1 cellular context compared by ENCODE assay signal in genomic region chr17:67656494-67657203, GRCh38.
TF ChIP-seq lines count a peak whose summit lies in the region.

No MANE protein-coding gene starts in this region.

TF ChIP-seq in GM12878, 131 proteins besides CTCF, POLR2A, EP300 and RAD21 (continued from another document and continues in another):
- TF ChIP-seq MTA3 (IDR thresholded peaks at IDR 0.05; ENCODE audit: borderline replicate concordance, low read length) (peak; percentile 53; the same call in 1 of the 2 replicates), HDGF (IDR thresholded peaks at IDR 0.05) (peak; percentile 23; the same call in 1 of the 2 replicates), SPI1 (IDR thresholded peaks at IDR 0.05; ENCODE audit: borderline replicate concordance, insufficient read depth, low read depth, low read length) (0 out of 2 replicates have a peak, but pooled peaks have one; percentile 12), NR2F1 (conservative IDR thresholded peaks at IDR 0.05) (peak; percentile 95), RBBP5 (conservative IDR thresholded peaks at IDR 0.05) (no peak), BMI1 (IDR thresholded peaks at IDR 0.05; ENCODE audit: borderline replicate concordance) (peak; percentile 60; the same call in 1 of the 2 replicates), CEBPB (IDR thresholded peaks at IDR 0.05; ENCODE audit: borderline replicate concordance in 1 of 2, low read depth in 2 of 2, low read length in 2 of 2) (0 out of 4 replicates have a peak, but pooled peaks of 1 of the 2 experiments have one; percentile 23), SRF (IDR thresholded peaks at IDR 0.05; ENCODE audit: low read depth in 2 of 2, low read length in 2 of 2) (no peak), NFYA (IDR thresholded peaks at IDR 0.05; ENCODE audit: borderline replicate concordance, low read depth, low read length) (no peak), NRF1 (conservative IDR thresholded peaks at IDR 0.05; ENCODE audit: low read depth, low read length) (no peak), JUND (IDR thresholded peaks at IDR 0.05; ENCODE audit: low read depth, low read length) (no peak), HDAC6 (IDR thresholded peaks at IDR 0.05; ENCODE audit: unreplicated experiment) (no peak), IKZF1 (conservative IDR thresholded peaks at IDR 0.05) (peak; percentile 70), TCF12 (IDR thresholded peaks at IDR 0.05; ENCODE audit: low read depth, low read length) (0 out of 2 replicates have a peak, but pooled peaks have one; percentile 34), SUZ12 (IDR thresholded peaks at IDR 0.05; ENCODE audit: unreplicated experiment) (no peak), POU2F2 (IDR thresholded peaks at IDR 0.05; ENCODE audit: borderline replicate concordance, low read depth, low read length) (peak; percentile 56; the same call in 1 of the 3 replicates), SUPT20H (IDR thresholded peaks at IDR 0.05; ENCODE audit: borderline replicate concordance, control insufficient read depth, low read depth, low read length) (no peak), ZNF217 (IDR thresholded peaks at IDR 0.05) (no peak), CBFB (IDR thresholded peaks at IDR 0.05; ENCODE audit: low read depth) (peak; percentile 34; the same call in 1 of the 2 replicates), SIN3A (IDR thresholded peaks at IDR 0.05; ENCODE audit: low read depth, low read length) (no peak), CHD4 (IDR thresholded peaks at IDR 0.05) (peak; percentile 34; the same call in 1 of the 2 replicates), ZNF622 (IDR thresholded peaks at IDR 0.05) (no peak), CHD2 (IDR thresholded peaks at IDR 0.05; ENCODE audit: borderline replicate concordance, low read depth, low read length) (peak; percentile 52; the same call in 1 of the 2 replicates), BHLHE40 (IDR thresholded peaks at IDR 0.05; ENCODE audit: borderline replicate concordance in 1 of 2, low read depth in 2 of 2, low read length in 1 of 2) (peak in 1 of 2 experiments; percentile 46; a peak in 3 of 4 replicates), YY1 (IDR thresholded peaks at IDR 0.05; ENCODE audit: low read depth, low read length) (peak; percentile 78), CEBPZ (IDR thresholded peaks at IDR 0.05; ENCODE audit: low read depth, low read length) (no peak), HDAC2 (IDR thresholded peaks at IDR 0.05) (no peak), RUNX3 (IDR thresholded peaks at IDR 0.05; ENCODE audit: low read length) (peak; percentile 75), HCFC1 (IDR thresholded peaks at IDR 0.05; ENCODE audit: low read length) (no peak), DPF2 (IDR thresholded peaks at IDR 0.05) (no peak; the same call in 1 of the 2 replicates), NBN (IDR thresholded peaks at IDR 0.05) (peak; percentile 72), TCF3 (IDR thresholded peaks at IDR 0.05; ENCODE audit: borderline replicate concordance, insufficient read depth, low read depth, low read length) (no peak), BCLAF1 (IDR thresholded peaks at IDR 0.05) (no peak), SKIL (IDR thresholded peaks at IDR 0.05; ENCODE audit: low read depth, poor library complexity, severe bottlenecking) (peak; percentile 69), REST (IDR thresholded peaks at IDR 0.05; ENCODE audit: low read depth, low read length) (no peak), BACH1 (IDR thresholded peaks at IDR 0.05; ENCODE audit: borderline replicate concordance) (no peak), MYB (IDR thresholded peaks at IDR 0.05; ENCODE audit: borderline replicate concordance, low read depth, low read length) (no peak), POLR2AphosphoS5 (IDR thresholded peaks at IDR 0.05; ENCODE audit: low read length) (no peak), TARDBP (IDR thresholded peaks at IDR 0.05; ENCODE audit: borderline replicate concordance) (no peak), LARP7 (IDR thresholded peaks at IDR 0.05) (no peak), CBX3 (IDR thresholded peaks at IDR 0.05; ENCODE audit: borderline replicate concordance, low read depth) (no peak), GATAD2B (conservative IDR thresholded peaks at IDR 0.05; ENCODE audit: low read depth) (no peak), PML (IDR thresholded peaks at IDR 0.05; ENCODE audit: low read length) (peak; percentile 27; the same call in 1 of the 2 replicates), GABPA (IDR thresholded peaks at IDR 0.05; ENCODE audit: low read depth) (no peak), BCL11A (IDR thresholded peaks at IDR 0.05; ENCODE audit: low read depth, low read length) (peak; percentile 74), SMARCA5 (IDR thresholded peaks at IDR 0.05) (no peak), IKZF2 (IDR thresholded peaks at IDR 0.05) (peak; percentile 69; a peak in 2 of 4 replicates), CBX5 (IDR thresholded peaks at IDR 0.05; ENCODE audit: low read depth) (no peak; the same call in 1 of the 2 replicates), ZZZ3 (IDR thresholded peaks at IDR 0.05; ENCODE audit: control insufficient read depth, insufficient read length, low read depth) (no peak), FOS (IDR thresholded peaks at IDR 0.05; ENCODE audit: borderline replicate concordance, extremely low read depth, insufficient read length) (no peak), SREBF2 (IDR thresholded peaks at IDR 0.05; ENCODE audit: low read length) (no peak), SP1 (IDR thresholded peaks at IDR 0.05; ENCODE audit: low read depth, low read length) (no peak), RFX5 (IDR thresholded peaks at IDR 0.05; ENCODE audit: low read depth, low read length) (no peak), RELA (IDR thresholded peaks at IDR 0.05; ENCODE audit: borderline replicate concordance, partially characterized antibody) (peak; percentile 75), FOXM1 (IDR thresholded peaks at IDR 0.05; ENCODE audit: low read depth, low read length) (peak; percentile 87), ZSCAN29 (IDR thresholded peaks at IDR 0.05) (no peak)
- TF ChIP-seq, protein P1, sequence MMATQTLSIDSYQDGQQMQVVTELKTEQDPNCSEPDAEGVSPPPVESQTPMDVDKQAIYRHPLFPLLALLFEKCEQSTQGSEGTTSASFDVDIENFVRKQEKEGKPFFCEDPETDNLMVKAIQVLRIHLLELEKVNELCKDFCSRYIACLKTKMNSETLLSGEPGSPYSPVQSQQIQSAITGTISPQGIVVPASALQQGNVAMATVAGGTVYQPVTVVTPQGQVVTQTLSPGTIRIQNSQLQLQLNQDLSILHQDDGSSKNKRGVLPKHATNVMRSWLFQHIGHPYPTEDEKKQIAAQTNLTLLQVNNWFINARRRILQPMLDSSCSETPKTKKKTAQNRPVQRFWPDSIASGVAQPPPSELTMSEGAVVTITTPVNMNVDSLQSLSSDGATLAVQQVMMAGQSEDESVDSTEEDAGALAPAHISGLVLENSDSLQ (IDR thresholded peaks at IDR 0.05): no peak
- TF ChIP-seq, protein P2, sequence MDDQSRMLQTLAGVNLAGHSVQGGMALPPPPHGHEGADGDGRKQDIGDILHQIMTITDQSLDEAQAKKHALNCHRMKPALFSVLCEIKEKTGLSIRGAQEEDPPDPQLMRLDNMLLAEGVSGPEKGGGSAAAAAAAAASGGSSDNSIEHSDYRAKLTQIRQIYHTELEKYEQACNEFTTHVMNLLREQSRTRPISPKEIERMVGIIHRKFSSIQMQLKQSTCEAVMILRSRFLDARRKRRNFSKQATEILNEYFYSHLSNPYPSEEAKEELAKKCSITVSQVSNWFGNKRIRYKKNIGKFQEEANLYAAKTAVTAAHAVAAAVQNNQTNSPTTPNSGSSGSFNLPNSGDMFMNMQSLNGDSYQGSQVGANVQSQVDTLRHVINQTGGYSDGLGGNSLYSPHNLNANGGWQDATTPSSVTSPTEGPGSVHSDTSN (IDR thresholded peaks at IDR 0.05; ENCODE audit: insufficient replicate concordance, low read depth, low read length): no peak
- TF ChIP-seq, protein P3, sequence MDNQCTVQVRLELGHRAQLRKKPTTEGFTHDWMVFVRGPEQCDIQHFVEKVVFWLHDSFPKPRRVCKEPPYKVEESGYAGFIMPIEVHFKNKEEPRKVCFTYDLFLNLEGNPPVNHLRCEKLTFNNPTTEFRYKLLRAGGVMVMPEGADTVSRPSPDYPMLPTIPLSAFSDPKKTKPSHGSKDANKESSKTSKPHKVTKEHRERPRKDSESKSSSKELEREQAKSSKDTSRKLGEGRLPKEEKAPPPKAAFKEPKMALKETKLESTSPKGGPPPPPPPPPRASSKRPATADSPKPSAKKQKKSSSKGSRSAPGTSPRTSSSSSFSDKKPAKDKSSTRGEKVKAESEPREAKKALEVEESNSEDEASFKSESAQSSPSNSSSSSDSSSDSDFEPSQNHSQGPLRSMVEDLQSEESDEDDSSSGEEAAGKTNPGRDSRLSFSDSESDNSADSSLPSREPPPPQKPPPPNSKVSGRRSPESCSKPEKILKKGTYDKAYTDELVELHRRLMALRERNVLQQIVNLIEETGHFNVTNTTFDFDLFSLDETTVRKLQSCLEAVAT (IDR thresholded peaks at IDR 0.05): peak; percentile 44; the same call in 1 of the 2 replicates
